Comparison of ENCODE assay signal across 10 cellular contexts in the genomic region with DNA sequence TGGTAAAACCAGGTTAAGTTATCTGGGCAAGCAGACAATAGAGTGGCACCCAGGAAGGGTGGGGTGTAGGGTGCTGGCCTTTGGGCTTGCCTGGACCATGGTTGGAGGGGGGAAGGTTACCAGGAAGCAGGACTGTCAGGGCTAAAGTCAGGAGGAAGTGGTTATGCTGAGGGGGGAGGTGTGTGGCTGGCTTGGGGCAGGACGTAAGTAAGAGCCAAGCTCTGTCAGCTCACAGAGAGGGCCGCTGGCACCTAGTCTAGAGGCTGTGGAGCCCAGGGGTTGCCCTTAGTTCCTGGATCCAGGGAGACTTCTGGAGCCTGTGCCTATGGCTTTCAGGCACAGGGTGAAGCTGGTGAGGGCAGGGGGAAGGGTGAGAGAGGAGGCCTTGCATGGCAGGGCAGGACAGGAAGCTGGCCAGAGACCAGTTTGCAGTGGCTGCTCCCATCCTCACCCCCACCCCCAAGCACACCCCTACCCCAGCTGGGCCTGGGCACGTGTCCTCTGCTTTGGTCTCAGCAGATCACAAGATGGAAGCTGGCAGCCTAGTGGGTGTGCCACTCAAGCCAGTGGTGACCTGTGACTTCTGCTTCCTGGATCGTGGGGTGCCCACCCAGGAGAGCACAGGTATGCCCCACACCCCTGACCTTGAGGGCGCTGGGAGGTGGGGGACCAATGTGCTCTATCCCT. TPM values are rescaled to one million over a fixed set of nuclear protein-coding genes. Genes with fewer than 3 reads are reported as not detected.
DNase-seq lines count a peak whose midpoint lies in the region; ATAC-seq, FAIRE-seq and TF ChIP-seq lines count a peak whose summit lies in the region.
"Had no signal": no experiment of that assay in that cellular context is flagged by ENCODE, and none has a peak within 500 bp of the region (broad histone marks: within the 10 kb centered on the region; RNA-seq: fewer than 3 reads in every experiment).

No MANE protein-coding gene starts in this region.

- TF ChIP-seq POLR2A in K562 (conservative IDR thresholded peaks at IDR 0.05), result no peak

- FAIRE-seq in K562 (lab: Jason Lieb, UNC) (no peak), urothelium cell line (lab: Jason Lieb, UNC) (no peak)

- H3K9me3 ChIP-seq in K562 (replicated peaks; ENCODE audit: control insufficient read depth, insufficient read depth, low read depth, low read length), result peaks cover 12% of the 10 kb centered on the region

- ATAC-seq in GM19035 (IDR thresholded peaks at IDR 0.05; ENCODE audit: unreplicated experiment) (peak; percentile 77), K562 (peak; percentile 44; the same call in 2 of the 3 replicates), HG03095 (IDR thresholded peaks at IDR 0.05; ENCODE audit: unreplicated experiment) (no peak)

- H3K27me3 ChIP-seq in K562 (ENCODE audit: control insufficient read depth in 2 of 2, insufficient read depth in 2 of 2, low read length in 2 of 2), result peaks cover 0 to 9% of the 10 kb centered on the region in 2 experiments; a peak in 2 of 5 replicates
- H3K27me3 ChIP-seq: hepatocyte had no signal

- TF ChIP-seq CTCF in K562 (IDR thresholded peaks at IDR 0.05 in 2 of 3, conservative IDR thresholded peaks at IDR 0.05 in 1 of 3; ENCODE audit: insufficient read depth in 2 of 3, low read depth in 1 of 3, low read length in 3 of 3), result no peak

- no peaks in the 10 kb centered on the region for H4K20me1 ChIP-seq in K562 (replicated peaks; ENCODE audit: control insufficient read depth, insufficient read depth, low read length)

- 6% methylated on average over 5 of the region's 5 CpGs for WGBS in K562 (ENCODE audit: insufficient coverage, low coverage, missing lambda C conversion rate)

- no peak for TF ChIP-seq RAD21 in K562 (CRISPR knock-in tag; conservative IDR thresholded peaks at IDR 0.05 in 1 of 2, IDR thresholded peaks at IDR 0.05 in 1 of 2)

- no peaks in the 10 kb centered on the region for H3K9me1 ChIP-seq in K562 (ENCODE audit: control insufficient read depth, insufficient read depth, low read length)

- H2AFZ ChIP-seq in K562 (ENCODE audit: low read depth, low read length), result peak overlapping the region; percentile 22; the same call in 1 of the 2 replicates
- H2AFZ ChIP-seq: hepatocyte had no signal

- no peaks in the 10 kb centered on the region for H3K36me3 ChIP-seq in K562 (ENCODE audit: control insufficient read depth, insufficient read depth, low read length)

- BruUV-seq in K562 (replicated peaks; lab: Mats Ljungman, UMichigan), result no TSS peak

- no peak for TF ChIP-seq EP300 in K562 (IDR thresholded peaks at IDR 0.05; ENCODE audit: low read length)

- in situ Hi-C loops in K562 (cut with MboI), result no loop called here

- intact Hi-C loops in K562 (cut with micrococcal nuclease), result no loop called here

- peaks cover 0 to 9% of the 10 kb centered on the region in 2 experiments; a peak in 2 of 5 replicates for H3K4me1 ChIP-seq in K562 (replicated peaks in 1 of 2; ENCODE audit: control insufficient read depth in 2 of 2, insufficient read depth in 2 of 2, low read length in 2 of 2)

- no peaks in the 10 kb centered on the region for H3K79me2 ChIP-seq in K562 (ENCODE audit: control insufficient read depth, insufficient read depth, low read length)
- H3K79me2 ChIP-seq: hepatocyte had no signal

- POLR2A ChIA-PET in K562 (lab: Yijun Ruan, JAX), result interaction anchor here (0.8 kb wide), 1 partner anchor 17 kb away, joined by 3 read pairs; no protein-coding TSS in a partner anchor

- H3K4me3 ChIP-seq in K562, result no peak overlapping the region
- H3K4me3 ChIP-seq: hepatocyte had no signal

- H3K4me2 ChIP-seq in K562 (ENCODE audit: insufficient read depth, low read length), result no peak overlapping the region
- H3K4me2 ChIP-seq: hepatocyte had no signal

- peak; percentile 74 to 77 for DNase-seq in AML-193 (lab: John Stamatoyannopoulos, UW)
- peak; percentile 51 to 62 for DNase-seq in Kasumi-1 (lab: John Stamatoyannopoulos, UW)
- no peak for DNase-seq in K562 (ENCODE audit: extremely low read depth in 1 of 4, low spot score in 3 of 4)
- DNase-seq in urothelium cell line (ENCODE audit: low spot score), result no peak
- DNase-seq in NCI-H510A (lab: John Stamatoyannopoulos, UW), result no peak
- no peak for DNase-seq in DMS79 (lab: John Stamatoyannopoulos, UW)
- DNase-seq: NCI-H1092 had no signal

- CTCF ChIA-PET in K562 (lab: Yijun Ruan, JAX; ENCODE audit: low intra/inter-chr PET ratio), result no interaction called here

- H3K9ac ChIP-seq in K562 (ENCODE audit: insufficient read depth in 1 of 2, low read depth in 2 of 2, low read length in 2 of 2), result no peak overlapping the region

- H3K27ac ChIP-seq in K562 (ENCODE audit: extremely low read depth, low read depth, low read length), result no peak overlapping the region
- H3K27ac ChIP-seq: hepatocyte had no signal

TF ChIP-seq in K562, 482 proteins besides CTCF, POLR2A, EP300 and RAD21:
- TF ChIP-seq SMAD1 (IDR thresholded peaks at IDR 0.05; ENCODE audit: low read depth, low read length, partially characterized antibody) (no peak), MIER1 (IDR thresholded peaks at IDR 0.05; ENCODE audit: low read depth) (no peak), PRPF4 (IDR thresholded peaks at IDR 0.05; ENCODE audit: insufficient read depth, low read depth, low read length, poor library complexity, severe bottlenecking) (no peak), SPI1 (IDR thresholded peaks at IDR 0.05; ENCODE audit: borderline replicate concordance, low read depth, low read length) (peak; percentile 46; the same call in 1 of the 2 replicates)

RNA-seq across cellular contexts. Expression of a gene that starts 20.5 kb away (rescaled TPM):
- total RNA-seq in K562 (2011; cell fraction: chromatin; rRNA removed; ENCODE audit: low replicate concordance), result 532 and 587 TPM in 2 replicates
- 218 and 259 TPM in 2 replicates for total RNA-seq in K562 (2011; cell fraction: nucleolus; rRNA removed)
- total RNA-seq in K562 (2011; cell fraction: nucleoplasm; rRNA removed), result 355 and 441 TPM in 2 replicates
- total RNA-seq in K562 (2014; rRNA removed), result 123 and 128 TPM in 2 replicates
- total RNA-seq in K562 (2014; rRNA removed; fragmentation: Illumina TruSeq; extraction: Trizol), result 197 and 206 TPM in 2 replicates
- 195 and 199 TPM in 2 replicates for total RNA-seq in K562 (2015; rRNA removed; fragmentation: Illumina TruSeq; extraction: Trizol)
- 148 and 149 TPM in 2 replicates for total RNA-seq in K562 (2021)
- polyA plus RNA-seq in K562 (2011; rRNA removed), result 336 and 486 TPM in 2 replicates
- 159 and 451 TPM in 2 replicates for polyA plus RNA-seq in K562 (2011; cell fraction: cytosol; rRNA removed)
- polyA plus RNA-seq in K562 (2011; cell fraction: nucleus; rRNA removed), result 113 and 244 TPM in 2 replicates
- polyA plus RNA-seq in K562 (2012), result 304 and 317 TPM in 2 replicates
- polyA plus RNA-seq in K562 (2014; fragmentation: Illumina TruSeq; extraction: Trizol), result 140 and 154 TPM in 2 replicates
- polyA plus RNA-seq in K562 (2014; fragmentation: Nextera tagmentation; extraction: Ambion mirVana), result 100 to 1,000 TPM; 361 to 440 TPM
- 183 and 202 TPM in 2 replicates for polyA plus RNA-seq in K562 (2014; rRNA removed)
- polyA minus RNA-seq in K562 (2011; rRNA and poly(A)+ RNA removed), result 267 and 478 TPM in 2 replicates
- 63.6 and 112 TPM in 2 replicates for polyA minus RNA-seq in K562 (2011; cell fraction: cytosol; rRNA and poly(A)+ RNA removed)
- polyA minus RNA-seq in K562 (2011; cell fraction: nucleus; rRNA and poly(A)+ RNA removed), result 215 and 411 TPM in 2 replicates

RNA-seq across cellular contexts. Expression of a gene that starts 38.5 kb away (rescaled TPM):
- 23.8 and 25.2 TPM in 2 replicates for total RNA-seq in K562 (2011; cell fraction: chromatin; rRNA removed; ENCODE audit: low replicate concordance)
- 22.5 TPM in 2 replicates for total RNA-seq in K562 (2011; cell fraction: nucleolus; rRNA removed)
- 17.8 and 18.7 TPM in 2 replicates for total RNA-seq in K562 (2011; cell fraction: nucleoplasm; rRNA removed)
- 51.1 and 55.1 TPM in 2 replicates for total RNA-seq in K562 (2014; rRNA removed)
- 72.3 and 80.2 TPM in 2 replicates for total RNA-seq in K562 (2014; rRNA removed; fragmentation: Illumina TruSeq; extraction: Trizol)
- total RNA-seq in K562 (2015; rRNA removed; fragmentation: Illumina TruSeq; extraction: Trizol), result 48.2 and 55.2 TPM in 2 replicates
- total RNA-seq in K562 (2021), result 63.0 and 63.6 TPM in 2 replicates
- polyA plus RNA-seq in K562 (2011; rRNA removed), result 50.7 and 70.6 TPM in 2 replicates
- 19.8 and 24.0 TPM in 2 replicates for polyA plus RNA-seq in K562 (2011; cell fraction: cytosol; rRNA removed)
- polyA plus RNA-seq in K562 (2011; cell fraction: nucleus; rRNA removed), result 13.3 and 16.0 TPM in 2 replicates
- 27.6 and 52.8 TPM in 2 replicates for polyA plus RNA-seq in K562 (2012)
- polyA plus RNA-seq in K562 (2014; fragmentation: Illumina TruSeq; extraction: Trizol), result 63.5 and 65.0 TPM in 2 replicates
- 100 to 1,000 TPM; 141 to 162 TPM for polyA plus RNA-seq in K562 (2014; fragmentation: Nextera tagmentation; extraction: Ambion mirVana)
- polyA plus RNA-seq in K562 (2014; rRNA removed), result 77.7 and 78.1 TPM in 2 replicates
- polyA minus RNA-seq in K562 (2011; rRNA and poly(A)+ RNA removed), result 27.1 and 29.2 TPM in 2 replicates
- polyA minus RNA-seq in K562 (2011; cell fraction: cytosol; rRNA and poly(A)+ RNA removed), result 14.7 and 15.6 TPM in 2 replicates
- 14.9 and 19.1 TPM in 2 replicates for polyA minus RNA-seq in K562 (2011; cell fraction: nucleus; rRNA and poly(A)+ RNA removed)

RNA-seq across cellular contexts. Expression of a gene that starts 38.7 kb away (rescaled TPM):
- 251 and 301 TPM in 2 replicates for total RNA-seq in K562 (2011; cell fraction: chromatin; rRNA removed; ENCODE audit: low replicate concordance)
- total RNA-seq in K562 (2011; cell fraction: nucleolus; rRNA removed), result 61.0 and 78.0 TPM in 2 replicates
- 82.1 and 87.6 TPM in 2 replicates for total RNA-seq in K562 (2011; cell fraction: nucleoplasm; rRNA removed)
- 23.9 and 25.2 TPM in 2 replicates for total RNA-seq in K562 (2014; rRNA removed)
- total RNA-seq in K562 (2014; rRNA removed; fragmentation: Illumina TruSeq; extraction: Trizol), result 39.1 and 46.1 TPM in 2 replicates
- 29.9 and 31.1 TPM in 2 replicates for total RNA-seq in K562 (2015; rRNA removed; fragmentation: Illumina TruSeq; extraction: Trizol)
- total RNA-seq in K562 (2021), result 45.5 and 55.3 TPM in 2 replicates
- polyA plus RNA-seq in K562 (2011; rRNA removed), result 41.4 and 43.9 TPM in 2 replicates
- polyA plus RNA-seq in K562 (2011; cell fraction: cytosol; rRNA removed), result 11.5 and 23.2 TPM in 2 replicates
- polyA plus RNA-seq in K562 (2011; cell fraction: nucleus; rRNA removed), result 37.1 and 53.3 TPM in 2 replicates
- polyA plus RNA-seq in K562 (2012), result 16.1 and 19.6 TPM in 2 replicates
- polyA plus RNA-seq in K562 (2014; fragmentation: Illumina TruSeq; extraction: Trizol), result 30.1 and 30.8 TPM in 2 replicates
- polyA plus RNA-seq in K562 (2014; fragmentation: Nextera tagmentation; extraction: Ambion mirVana), result 10 to 100 TPM; 17.0 to 22.9 TPM
- 20.6 and 23.3 TPM in 2 replicates for polyA plus RNA-seq in K562 (2014; rRNA removed)
- 210 and 261 TPM in 2 replicates for polyA minus RNA-seq in K562 (2011; rRNA and poly(A)+ RNA removed)
- 25.3 and 33.2 TPM in 2 replicates for polyA minus RNA-seq in K562 (2011; cell fraction: cytosol; rRNA and poly(A)+ RNA removed)
- polyA minus RNA-seq in K562 (2011; cell fraction: nucleus; rRNA and poly(A)+ RNA removed), result 50.6 and 123 TPM in 2 replicates

Comparison
In these comparisons a context has a peak if more than half of its experiments do, and no peak if none do; other contexts are left out.
1. DNase-seq: peak in AML-193 (2 of 2) and Kasumi-1 (2 of 2); none in K562 (0 of 4), urothelium cell line (single experiment), NCI-H510A (single experiment) and DMS79 (single experiment).